In genomic region chr12:54184024-54184805, GRCh38 we compare ENCODE assay signal across 21 cellular contexts. TPM values are rescaled to one million over a fixed set of nuclear protein-coding genes. Genes with fewer than 3 reads are reported as not detected.
DNase-seq lines count a peak whose midpoint lies in the region; ATAC-seq, FAIRE-seq and TF ChIP-seq lines count a peak whose summit lies in the region.
"Had no signal": no experiment of that assay in that cellular context is flagged by ENCODE, and none has a peak within 500 bp of the region (broad histone marks: within the 10 kb centered on the region; RNA-seq: fewer than 3 reads in every experiment).

No MANE protein-coding gene starts in this region.

- FAIRE-seq in D721Med (lab: Jason Lieb, UNC) (no peak), K562 (lab: Jason Lieb, UNC) (no peak)
- FAIRE-seq: A204.1, GM12891, GM18507 had no signal

- no TSS peak for BruUV-seq in K562 (replicated peaks; lab: Mats Ljungman, UMichigan)

- TF ChIP-seq CTCF in D721Med (IDR thresholded peaks at IDR 0.05; ENCODE audit: insufficient read depth, missing control alignments) (no peak), K562 (IDR thresholded peaks at IDR 0.05 in 2 of 3, conservative IDR thresholded peaks at IDR 0.05 in 1 of 3; ENCODE audit: insufficient read depth in 2 of 3, low read depth in 1 of 3, low read length in 3 of 3) (no peak)

- WGBS in K562 (ENCODE audit: insufficient coverage, low coverage, missing lambda C conversion rate): 71% methylated on average over 7 of the region's 7 CpGs

- H3K36me3 ChIP-seq in K562 (ENCODE audit: control insufficient read depth, insufficient read depth, low read length): peaks cover 38% of the 10 kb centered on the region

- TF ChIP-seq EP300 in K562 (IDR thresholded peaks at IDR 0.05; ENCODE audit: low read length): no peak

- no peaks in the 10 kb centered on the region for H3K9me3 ChIP-seq in K562 (replicated peaks; ENCODE audit: control insufficient read depth, insufficient read depth, low read depth, low read length)
- H3K9me3 ChIP-seq: BLaER1 had no signal

- DNase-seq in NCI-H82 (lab: John Stamatoyannopoulos, UW): peak; percentile 83
- no peak for DNase-seq in NCI-H82 treated with DMSO at 0.1 percent for 48 hours (lab: John Stamatoyannopoulos, UW; ENCODE audit: unreplicated experiment)
- peak; percentile 62 for DNase-seq in D721Med (ENCODE audit: insufficient read length, low spot score)
- peak in 1 of 4 experiments; percentile 37 for DNase-seq in K562 (ENCODE audit: extremely low read depth in 1 of 4, low spot score in 3 of 4)
- no peak for DNase-seq in activated naive CD4-positive, alpha-beta T cell treated with Interleukin-2 at 50 U/mL for 16 hours
- DNase-seq: CD4-positive, alpha-beta T cell; CD8-positive, alpha-beta memory T cell; DMS53; DMS79 treated with DMSO at 0.1 percent for 48 hours; GF-D8; H9; HFFc6 had no signal

- H3K27ac ChIP-seq in K562 (ENCODE audit: extremely low read depth, low read depth, low read length): no peak overlapping the region; the same call in 2 of the 3 replicates
- H3K27ac ChIP-seq: 22Rv1, BLaER1, C4-2B had no signal

- in situ Hi-C loops in K562 (cut with MboI): no loop called here

- H3K27me3 ChIP-seq in K562 (ENCODE audit: control insufficient read depth in 2 of 2, insufficient read depth in 2 of 2, low read length in 2 of 2): no peaks in the 10 kb centered on the region; a peak in 1 of 5 replicates
- H3K27me3 ChIP-seq: BLaER1 had no signal

- peaks cover 14% of the 10 kb centered on the region for H3K79me2 ChIP-seq in K562 (ENCODE audit: control insufficient read depth, insufficient read depth, low read length)

- H4K20me1 ChIP-seq in K562 (replicated peaks; ENCODE audit: control insufficient read depth, insufficient read depth, low read length): no peaks in the 10 kb centered on the region

- CTCF ChIA-PET in K562 (lab: Yijun Ruan, JAX; ENCODE audit: low intra/inter-chr PET ratio): no interaction called here

- H3K4me2 ChIP-seq in K562 (ENCODE audit: insufficient read depth, low read length): peak overlapping the region; percentile 20
- H3K4me2 ChIP-seq: BLaER1, GM23338 had no signal

- H3K4me1 ChIP-seq in K562 (replicated peaks in 1 of 2; ENCODE audit: control insufficient read depth in 2 of 2, insufficient read depth in 2 of 2, low read length in 2 of 2): peaks cover 9 to 18% of the 10 kb centered on the region in 2 experiments; a peak in 4 of 5 replicates

- no peak overlapping the region for H2AFZ ChIP-seq in K562 (ENCODE audit: low read depth, low read length)
- H2AFZ ChIP-seq: GM23338 had no signal

- ATAC-seq in K562: no peak
- no peak for ATAC-seq in HG03571 (IDR thresholded peaks at IDR 0.05; ENCODE audit: unreplicated experiment)
- ATAC-seq: HCT116 had no signal

- H3K4me3 ChIP-seq in K562: no peak overlapping the region
- H3K4me3 ChIP-seq: BLaER1, GM23338 had no signal

- POLR2A ChIA-PET in K562 (lab: Yijun Ruan, JAX): interaction anchor here (0.6 to 1.0 kb wide), 4 partner anchors 11 to 184 kb away, joined by 3 to 4 read pairs (median 3); partner anchors contain the start of gene HOXC9

- H3K9ac ChIP-seq in K562 (ENCODE audit: insufficient read depth in 1 of 2, low read depth in 2 of 2, low read length in 2 of 2): peak overlapping the region in 1 of 2 experiments; percentile 71; a peak in 1 of 4 replicates
- H3K9ac ChIP-seq: BLaER1 had no signal

- H3K9me1 ChIP-seq in K562 (ENCODE audit: control insufficient read depth, insufficient read depth, low read length): no peaks in the 10 kb centered on the region

- no peak for TF ChIP-seq POLR2A in K562 (conservative IDR thresholded peaks at IDR 0.05)

- no peak for TF ChIP-seq RAD21 in K562 (CRISPR knock-in tag; conservative IDR thresholded peaks at IDR 0.05 in 1 of 2, IDR thresholded peaks at IDR 0.05 in 1 of 2)

- intact Hi-C loops in K562 (cut with micrococcal nuclease): no loop called here

TF ChIP-seq in K562, 482 proteins besides CTCF, POLR2A, EP300 and RAD21 (continues in another document):
- TF ChIP-seq ID3 (CRISPR knock-in tag; IDR thresholded peaks at IDR 0.05) (no peak), ID3 (tag; IDR thresholded peaks at IDR 0.05) (no peak), TCF3 (CRISPR knock-in tag; IDR thresholded peaks at IDR 0.05) (peak; percentile 80), ZNF445 (CRISPR knock-in tag; IDR thresholded peaks at IDR 0.05; ENCODE audit: low read depth) (no peak), SRSF9 (IDR thresholded peaks at IDR 0.05; ENCODE audit: borderline replicate concordance, low read depth, low read length) (no peak), ZNF57 (CRISPR knock-in tag; IDR thresholded peaks at IDR 0.05) (no peak), ZFP1 (CRISPR knock-in tag; IDR thresholded peaks at IDR 0.05) (no peak), HMG20B (CRISPR knock-in tag; IDR thresholded peaks at IDR 0.05) (no peak), AFF4 (CRISPR knock-in tag; IDR thresholded peaks at IDR 0.05) (no peak), PTBP1 (IDR thresholded peaks at IDR 0.05; ENCODE audit: low read depth, low read length) (no peak), CREB3 (tag; conservative IDR thresholded peaks at IDR 0.05; ENCODE audit: low read depth) (no peak), CBFA2T3 (IDR thresholded peaks at IDR 0.05) (peak; percentile 76), ZKSCAN1 (IDR thresholded peaks at IDR 0.05; ENCODE audit: low read depth, low read length) (peak; percentile 97), FOXP1 (CRISPR knock-in tag; IDR thresholded peaks at IDR 0.05) (no peak), SRF (CRISPR knock-in tag; IDR thresholded peaks at IDR 0.05) (no peak), DACH1 (IDR thresholded peaks at IDR 0.05; ENCODE audit: partially characterized antibody) (no peak), CBFA2T2 (conservative IDR thresholded peaks at IDR 0.05) (0 out of 2 replicates have a peak, but pooled peaks have one; percentile 34), CCAR2 (IDR thresholded peaks at IDR 0.05; ENCODE audit: low read depth, low read length) (no peak)

RNA-seq across cellular contexts. Expression of gene SMUG1, which starts 4.6 kb away (rescaled TPM):
- 77.0 and 130 TPM in 2 replicates for total RNA-seq in K562 (2011; cell fraction: chromatin; rRNA removed; ENCODE audit: low replicate concordance)
- 72.5 and 74.4 TPM in 2 replicates for total RNA-seq in K562 (2011; cell fraction: nucleolus; rRNA removed)
- 82.6 and 125 TPM in 2 replicates for total RNA-seq in K562 (2011; cell fraction: nucleoplasm; rRNA removed)
- 56.4 and 76.2 TPM in 2 replicates for total RNA-seq in K562 (2014; rRNA removed)
- 29.7 and 38.1 TPM in 2 replicates for total RNA-seq in K562 (2014; rRNA removed; fragmentation: Illumina TruSeq; extraction: Trizol)
- 42.5 and 48.4 TPM in 2 replicates for total RNA-seq in K562 (2015; rRNA removed; fragmentation: Illumina TruSeq; extraction: Trizol)
- 39.4 and 42.4 TPM in 2 replicates for total RNA-seq in K562 (2021)
- polyA plus RNA-seq in K562 (2011; rRNA removed): 46.7 and 52.4 TPM in 2 replicates
- polyA plus RNA-seq in K562 (2011; cell fraction: cytosol; rRNA removed): 63.4 and 94.3 TPM in 2 replicates
- polyA plus RNA-seq in K562 (2011; cell fraction: nucleus; rRNA removed): 52.4 and 68.5 TPM in 2 replicates
- polyA plus RNA-seq in K562 (2012): 46.0 and 46.7 TPM in 2 replicates
- polyA plus RNA-seq in K562 (2014; fragmentation: Illumina TruSeq; extraction: Trizol): 49.8 and 55.3 TPM in 2 replicates
- 100 to 1,000 TPM; 106 to 117 TPM for polyA plus RNA-seq in K562 (2014; fragmentation: Nextera tagmentation; extraction: Ambion mirVana)
- 56.6 and 84.5 TPM in 2 replicates for polyA plus RNA-seq in K562 (2014; rRNA removed)
- 28.5 and 29.1 TPM in 2 replicates for polyA minus RNA-seq in K562 (2011; rRNA and poly(A)+ RNA removed)
- 15.2 and 20.5 TPM in 2 replicates for polyA minus RNA-seq in K562 (2011; cell fraction: cytosol; rRNA and poly(A)+ RNA removed)
- 27.1 and 36.1 TPM in 2 replicates for polyA minus RNA-seq in K562 (2011; cell fraction: nucleus; rRNA and poly(A)+ RNA removed)

Comparison
In these comparisons a context has a peak if more than half of its experiments do, and no peak if none do; other contexts are left out.
1. DNase-seq: peak in NCI-H82 (single experiment) and D721Med (single experiment); none in NCI-H82 treated with DMSO at 0.1 percent for 48 hours (single experiment) and activated naive CD4-positive, alpha-beta T cell treated with Interleukin-2 at 50 U/mL for 16 hours (single experiment).